In genomic region chr4:1246901-1247810, GRCh38 we compare ENCODE assay signal across 8 cellular contexts. TPM values are rescaled to one million over a fixed set of nuclear protein-coding genes. Genes with fewer than 3 reads are reported as not detected.
DNase-seq lines count a peak whose midpoint lies in the region; ATAC-seq and TF ChIP-seq lines count a peak whose summit lies in the region.

No MANE protein-coding gene starts in this region.

- WGBS in HUES64: 31% methylated on average over 44 of the region's 46 CpGs
- 9 to 13% (median 9%) methylated on average over 33 to 46 of the region's 46 CpGs for WGBS in psoas muscle, 3 donors

- H3K36me3 Mint-ChIP-seq in activated T-helper 2 cell treated with anti-CD3 and anti-CD28 coated beads, Interferon-gamma antibody, Interleukin-2, Interleukin-4, amounts not matched to agents 10 μg/mL and 5 μg/mL and 100 μg/mL, durations not matched to agents 14 hours and 24 hours and 36 hours (ENCODE audit: low read depth): peaks cover 42% of the 10 kb centered on the region

- no peaks in the 10 kb centered on the region for H3K27me3 Mint-ChIP-seq in activated T-helper 2 cell treated with anti-CD3 and anti-CD28 coated beads, Interferon-gamma antibody, Interleukin-2, Interleukin-4, amounts not matched to agents 10 μg/mL and 5 μg/mL and 100 μg/mL, durations not matched to agents 14 hours and 24 hours and 36 hours (ENCODE audit: low read depth)

- H3K9me3 ChIP-seq in HUES64 (ENCODE audit: insufficient read depth, low read depth, low read length) (peaks cover 14% of the 10 kb centered on the region), psoas muscle (no peaks in the 10 kb centered on the region)

- no peak for TF ChIP-seq CTCF in psoas muscle (IDR thresholded peaks at IDR 0.05)

- peak in 1 of 4 donors; percentile 1 for ATAC-seq in psoas muscle
- ATAC-seq in HG03039 (IDR thresholded peaks at IDR 0.05; ENCODE audit: unreplicated experiment): no peak

- H3K36me3 ChIP-seq in HUES64 (ENCODE audit: insufficient read depth, low read length) (peaks cover 14% of the 10 kb centered on the region), psoas muscle (ENCODE audit: insufficient read depth in 1 of 2, low read depth in 1 of 2) (peaks cover 0 to 8% of the 10 kb centered on the region in 2 donors)

- peak overlapping the region; percentile 89 for H3K27ac Mint-ChIP-seq in activated T-helper 2 cell treated with anti-CD3 and anti-CD28 coated beads, Interferon-gamma antibody, Interleukin-2, Interleukin-4, amounts not matched to agents 10 μg/mL and 5 μg/mL and 100 μg/mL, durations not matched to agents 14 hours and 24 hours and 36 hours

- H3K4me1 ChIP-seq in HUES64 (ENCODE audit: insufficient read depth, low read length) (peaks cover 8% of the 10 kb centered on the region; the same call in 1 of the 2 replicates), psoas muscle (peaks cover 70% of the 10 kb centered on the region)

- H3K27ac ChIP-seq in HUES64 (ENCODE audit: low read depth, low read length) (peak overlapping the region; percentile 91), psoas muscle (peak overlapping the region; percentile 93)

- DNase-seq in D341Med (ENCODE audit: low spot score) (peak; percentile 63), cardiac septum (ENCODE audit: low spot score) (peak; percentile 71), psoas muscle (peak; percentile 19 to 60), NCI-H510A treated with DMSO at 0.1 percent for 48 hours (lab: John Stamatoyannopoulos, UW) (no peak), NCI-H1048 (lab: John Stamatoyannopoulos, UW) (no peak)
- no peak for DNase-seq in activated T-helper 2 cell treated with anti-CD3 and anti-CD28 coated beads, Interferon-gamma antibody, Interleukin-2, Interleukin-4, amounts not matched to agents 10 μg/mL and 5 μg/mL and 100 μg/mL, durations not matched to agents 14 hours and 24 hours and 36 hours (ENCODE audit: low spot score)

- H3K4me1 Mint-ChIP-seq in activated T-helper 2 cell treated with anti-CD3 and anti-CD28 coated beads, Interferon-gamma antibody, Interleukin-2, Interleukin-4, amounts not matched to agents 10 μg/mL and 5 μg/mL and 100 μg/mL, durations not matched to agents 14 hours and 24 hours and 36 hours (ENCODE audit: low read depth): peaks cover 26% of the 10 kb centered on the region

- H3K4me3 ChIP-seq in HUES64 (ENCODE audit: low read length) (peak overlapping the region; percentile 92), psoas muscle (peak overlapping the region; percentile 84)

- H3K27me3 ChIP-seq in HUES64 (ENCODE audit: insufficient read depth, low read length): no peaks in the 10 kb centered on the region
- H3K27me3 ChIP-seq in psoas muscle (ENCODE audit: insufficient read depth in 3 of 3, low read length in 2 of 3): no peaks in the 10 kb centered on the region

- peak overlapping the region; percentile 91 for H3K4me3 Mint-ChIP-seq in activated T-helper 2 cell treated with anti-CD3 and anti-CD28 coated beads, Interferon-gamma antibody, Interleukin-2, Interleukin-4, amounts not matched to agents 10 μg/mL and 5 μg/mL and 100 μg/mL, durations not matched to agents 14 hours and 24 hours and 36 hours (ENCODE audit: low read depth)

- H3K9me3 Mint-ChIP-seq in activated T-helper 2 cell treated with anti-CD3 and anti-CD28 coated beads, Interferon-gamma antibody, Interleukin-2, Interleukin-4, amounts not matched to agents 10 μg/mL and 5 μg/mL and 100 μg/mL, durations not matched to agents 14 hours and 24 hours and 36 hours: peaks cover 16% of the 10 kb centered on the region

- H3K9ac ChIP-seq in HUES64 (ENCODE audit: low read depth, low read length): peak overlapping the region; percentile 98

- intact Hi-C loops in activated T-helper 2 cell treated with anti-CD3 and anti-CD28 coated beads, Interferon-gamma antibody, Interleukin-2, Interleukin-4, amounts not matched to agents 10 μg/mL and 5 μg/mL and 100 μg/mL, durations not matched to agents 14 hours and 24 hours and 36 hours (cut with micrococcal nuclease): loop anchor here (1.0 to 5.0 kb wide), 3 partner anchors 40 to 435 kb away; partner anchors contain the start of genes FAM53A and MAEA
- intact Hi-C loops in cardiac septum (cut with DNase I): loop anchor here (5.0 kb wide), 1 partner anchor 80 kb away; no protein-coding TSS in a partner anchor
- intact Hi-C loops in psoas muscle (cut with DNase I): loop anchor here (5.0 kb wide), 1 partner anchor 80 kb away; no protein-coding TSS in a partner anchor

RNA-seq across cellular contexts. Expression of gene CTBP1, which starts 1.8 kb away (rescaled TPM):
- polyA plus RNA-seq in HUES64 (2013, experiment 1 of 2): 90.6 TPM
- 98.6 TPM for polyA plus RNA-seq in HUES64 (2013, experiment 2 of 2)
- 194 and 195 TPM in 2 replicates for total RNA-seq in activated T-helper 2 cell treated with anti-CD3 and anti-CD28 coated beads, Interferon-gamma antibody, Interleukin-2, Interleukin-4, amounts not matched to agents 10 μg/mL and 5 μg/mL and 100 μg/mL, durations not matched to agents 14 hours and 24 hours and 36 hours
- total RNA-seq in cardiac septum (129 TPM), psoas muscle (100 to 1,000 TPM; 122 to 165 (median 142) TPM)
- polyA plus RNA-seq in psoas muscle: 100 to 1,000 TPM; 109 to 156 (median 116) TPM

RNA-seq across cellular contexts. Expression of gene MAEA, which starts 42.5 kb away (rescaled TPM):
- 77.0 TPM for polyA plus RNA-seq in HUES64 (2013, experiment 1 of 2)
- polyA plus RNA-seq in HUES64 (2013, experiment 2 of 2): 74.8 TPM
- 59.2 and 62.8 TPM in 2 replicates for total RNA-seq in activated T-helper 2 cell treated with anti-CD3 and anti-CD28 coated beads, Interferon-gamma antibody, Interleukin-2, Interleukin-4, amounts not matched to agents 10 μg/mL and 5 μg/mL and 100 μg/mL, durations not matched to agents 14 hours and 24 hours and 36 hours
- 55.2 TPM for total RNA-seq in cardiac septum
- 10 to 100 TPM; 26.7 to 39.6 (median 33.2) TPM for total RNA-seq in psoas muscle
- 10 to 100 TPM; 30.3 to 41.6 (median 38.9) TPM for polyA plus RNA-seq in psoas muscle

Comparison
In these comparisons a context has a peak if more than half of its experiments do, and no peak if none do; other contexts are left out.
1. DNase-seq: peak in D341Med (single experiment), cardiac septum (single experiment) and psoas muscle (2 of 2); none in activated T-helper 2 cell treated with anti-CD3 and anti-CD28 coated beads, Interferon-gamma antibody, Interleukin-2, Interleukin-4, amounts not matched to agents 10 μg/mL and 5 μg/mL and 100 μg/mL, durations not matched to agents 14 hours and 24 hours and 36 hours (single experiment), NCI-H510A treated with DMSO at 0.1 percent for 48 hours (single experiment) and NCI-H1048 (single experiment).